In the genomic region with DNA sequence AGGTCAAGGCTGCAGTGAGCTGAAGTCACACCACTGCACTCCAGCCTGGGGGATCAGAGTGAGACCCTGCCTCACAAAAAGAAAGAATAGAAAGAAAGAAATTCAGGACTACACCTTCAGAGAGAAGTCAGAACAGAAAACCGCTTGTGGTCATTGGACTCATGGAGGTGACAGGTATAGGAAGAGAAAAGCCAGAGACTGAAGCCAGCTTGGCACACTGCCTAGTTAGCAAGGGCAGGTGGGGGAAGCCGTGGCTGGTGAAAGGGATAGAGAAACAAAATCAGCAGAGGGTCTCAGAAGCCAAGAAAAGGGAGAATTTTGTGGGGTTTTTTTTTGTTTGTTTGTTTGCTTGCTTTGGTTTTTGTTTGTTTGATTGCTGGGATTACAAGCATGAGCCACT, we compare ENCODE assay signal across 19 cellular contexts. TPM values are rescaled to one million over a fixed set of nuclear protein-coding genes. Genes with fewer than 3 reads are reported as not detected.
"Had no signal": no experiment of that assay in that cellular context is flagged by ENCODE, and none has a peak within 500 bp of the region (broad histone marks: within the 10 kb centered on the region; RNA-seq: fewer than 3 reads in every experiment).

No MANE protein-coding gene starts in this region.

- H3K36me3 ChIP-seq: brain microvascular endothelial cell, gastroesophageal sphincter, left ventricle myocardium inferior, spleen, transverse colon had no signal

- ATAC-seq: activated CD4-positive, CD25-positive, alpha-beta regulatory T cell treated with anti-CD3 and anti-CD28 coated beads, Interleukin-2, amount 50 U/mL, for 24 hours; activated CD8-positive, alpha-beta memory T cell treated with anti-CD3 and anti-CD28 coated beads, Interleukin-2, amount 10 ng/mL, durations not matched to agents 7 days and 5 days; gastroesophageal sphincter; sciatic nerve had no signal

- H3K9me3 ChIP-seq: gastroesophageal sphincter, left ventricle myocardium inferior, spleen, transverse colon had no signal

- H3K27ac ChIP-seq: brain microvascular endothelial cell, gastroesophageal sphincter, left ventricle myocardium inferior, spleen, transverse colon had no signal

- H3K4me3 ChIP-seq: gastroesophageal sphincter, left ventricle myocardium inferior, spleen, transverse colon had no signal

- H3K4me1 ChIP-seq: gastroesophageal sphincter, left ventricle myocardium inferior, spleen, transverse colon had no signal

- DNase-seq: activated CD8-positive, alpha-beta memory T cell treated with anti-CD3 and anti-CD28 coated beads, Interleukin-2, amount 10 ng/mL, durations not matched to agents 7 days and 5 days; activated gamma-delta T cell; activated naive CD8-positive, alpha-beta T cell treated with anti-CD3 and anti-CD28 coated beads for 36 hours; activated T-cell treated with anti-CD3 and anti-CD28 coated beads, Interleukin-2, amount 50 U/mL, for 24 hours; brain microvascular endothelial cell; cerebellar nuclear complex; dermis blood vessel endothelial cell; left ventricle myocardium inferior; mesenchymal stem cell; spleen; stimulated activated CD4-positive, alpha-beta T cell treated with anti-CD3 and anti-CD28 coated beads, Interleukin-1b, Interleukin-23, amount 100 ng/mL, for 48 hours; stimulated activated naive CD4-positive, alpha-beta T cell; substantia nigra; transverse colon had no signal

RNA-seq across cellular contexts. Expression of gene SKAP1, which starts 32.9 kb away (rescaled TPM):
- total RNA-seq: osteocyte, pulmonary artery endothelial cell had no signal
